9 cellular contexts compared by ENCODE assay signal in the genomic region with DNA sequence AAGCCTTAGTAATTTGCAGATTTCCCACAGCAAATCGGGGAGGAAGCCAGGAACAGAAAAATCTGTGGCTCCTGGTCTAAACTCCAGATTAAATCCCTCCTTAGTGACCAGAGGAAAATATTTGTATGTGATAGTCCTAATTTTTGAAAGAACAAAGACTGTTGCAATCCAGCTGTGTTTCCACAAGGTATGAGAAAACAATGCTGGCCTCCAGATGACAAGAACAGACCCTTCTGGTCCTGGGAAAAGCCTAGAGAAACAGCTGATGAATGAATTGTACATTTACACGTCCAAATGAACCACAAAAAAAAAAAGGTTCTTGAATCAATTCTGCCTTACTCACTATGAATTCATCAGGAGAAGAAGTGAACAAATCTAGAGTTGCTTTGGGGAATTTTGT.
DNase-seq lines count a peak whose midpoint lies in the region; ATAC-seq and TF ChIP-seq lines count a peak whose summit lies in the region.
"Had no signal": no experiment of that assay in that cellular context is flagged by ENCODE, and none has a peak within 500 bp of the region (broad histone marks: within the 10 kb centered on the region; RNA-seq: fewer than 3 reads in every experiment).

No MANE protein-coding gene starts in this region.

- H3K4me3 ChIP-seq in RWPE2 (ENCODE audit: severe bottlenecking) (no peak overlapping the region), esophagus muscularis mucosa (no peak overlapping the region), GM23338 (no peak overlapping the region)

- no peak for ATAC-seq in RWPE2 (ENCODE audit: low read depth)
- ATAC-seq in GM23338 = no peak

- H3K9me3 ChIP-seq in RWPE2 (ENCODE audit: severe bottlenecking) (no peaks in the 10 kb centered on the region), esophagus muscularis mucosa (no peaks in the 10 kb centered on the region)

- no peaks in the 10 kb centered on the region for H3K27me3 ChIP-seq in RWPE2 (ENCODE audit: insufficient read depth, poor library complexity, severe bottlenecking)
- no peaks in the 10 kb centered on the region for H3K27me3 ChIP-seq in esophagus muscularis mucosa
- peaks cover 14% of the 10 kb centered on the region for H3K27me3 ChIP-seq in GM23338 (ENCODE audit: insufficient read depth)

- no peak overlapping the region for H2AFZ ChIP-seq in GM23338

- H3K36me3 ChIP-seq in RWPE2 (ENCODE audit: low read depth) (peaks cover 22% of the 10 kb centered on the region), esophagus muscularis mucosa (no peaks in the 10 kb centered on the region), GM23338 (ENCODE audit: insufficient read depth) (no peaks in the 10 kb centered on the region)

- no peak for TF ChIP-seq POLR2A in esophagus muscularis mucosa (IDR thresholded peaks at IDR 0.05; ENCODE audit: low read depth)

- H3K79me2 ChIP-seq in GM23338 (replicated peaks; ENCODE audit: insufficient read depth) = peaks cover 45% of the 10 kb centered on the region

- H3K9me2 ChIP-seq in GM23338 (ENCODE audit: insufficient read depth) = no peaks in the 10 kb centered on the region

- peak; percentile 81 for DNase-seq in ELR (ENCODE audit: low read depth)
- no peak for DNase-seq in RWPE2 (ENCODE audit: low spot score)
- DNase-seq in esophagus muscularis mucosa (ENCODE audit: extremely low spot score) = peak; percentile 17
- DNase-seq in renal cortical epithelial cell (ENCODE audit: low read depth) = peak; percentile 88
- no peak for DNase-seq in islet precursor cell
- DNase-seq in NCI-H187 (lab: John Stamatoyannopoulos, UW) = no peak
- DNase-seq in medulla oblongata (ENCODE audit: extremely low spot score) = no peak
- no peak for DNase-seq in GM23338 (ENCODE audit: low spot score)
- DNase-seq: cortex of kidney had no signal

- H4K20me1 ChIP-seq in GM23338 (replicated peaks; ENCODE audit: insufficient read depth) = peaks cover 18% of the 10 kb centered on the region

- H3F3A ChIP-seq in GM23338 (replicated peaks; ENCODE audit: low read depth) = no peaks in the 10 kb centered on the region; the same call in 1 of the 2 replicates

- H3K27ac ChIP-seq in RWPE2 (ENCODE audit: poor library complexity, severe bottlenecking) (peak overlapping the region; percentile 98), esophagus muscularis mucosa (replicated peaks in 1 of 4) (peak overlapping the region; percentile 91 to 97 (median 93)), GM23338 (ENCODE audit: low read depth) (no peak overlapping the region)

- H3K36me3 Mint-ChIP-seq in GM23338 (ENCODE audit: low read depth) = no peaks in the 10 kb centered on the region

- H3K27me3 Mint-ChIP-seq in GM23338 (ENCODE audit: insufficient read depth, low read depth, poor library complexity) = peaks cover 22% of the 10 kb centered on the region

- TF ChIP-seq EP300 in esophagus muscularis mucosa (IDR thresholded peaks at IDR 0.05) = no peak

- 37% methylated on average over 2 of the region's 2 CpGs for WGBS in esophagus muscularis mucosa

- H3K4me2 ChIP-seq in GM23338 = no peak overlapping the region

- no peak overlapping the region for H3K4me3 Mint-ChIP-seq in GM23338

- no peaks in the 10 kb centered on the region for H3K9me3 Mint-ChIP-seq in GM23338

- no peak for TF ChIP-seq CTCF in RWPE2 (IDR thresholded peaks at IDR 0.05; ENCODE audit: poor library complexity, severe bottlenecking)
- TF ChIP-seq CTCF in esophagus muscularis mucosa (IDR thresholded peaks at IDR 0.05) = no peak
- TF ChIP-seq CTCF in GM23338 (conservative IDR thresholded peaks at IDR 0.05; ENCODE audit: low read depth in 2 of 2) = no peak

- H3K4me1 ChIP-seq in RWPE2 (ENCODE audit: insufficient read depth, poor library complexity, severe bottlenecking) (peaks cover 44% of the 10 kb centered on the region), esophagus muscularis mucosa (peaks cover 25 to 57% (median 40%) of the 10 kb centered on the region in 4 donors), GM23338 (ENCODE audit: insufficient read depth) (peaks cover 58% of the 10 kb centered on the region)

- H3K27ac Mint-ChIP-seq in GM23338 = no peak overlapping the region

- H3K4me1 Mint-ChIP-seq in GM23338 = peaks cover 55% of the 10 kb centered on the region

- intact Hi-C loops in esophagus muscularis mucosa (cut with DNase I) = loop anchor here (5.0 kb wide), 1 partner anchor 101 kb away; no protein-coding TSS in a partner anchor

TF ChIP-seq in GM23338, 12 proteins besides CTCF, POLR2A, EP300 and RAD21 (continues in another document):
- TF ChIP-seq, protein P1, sequence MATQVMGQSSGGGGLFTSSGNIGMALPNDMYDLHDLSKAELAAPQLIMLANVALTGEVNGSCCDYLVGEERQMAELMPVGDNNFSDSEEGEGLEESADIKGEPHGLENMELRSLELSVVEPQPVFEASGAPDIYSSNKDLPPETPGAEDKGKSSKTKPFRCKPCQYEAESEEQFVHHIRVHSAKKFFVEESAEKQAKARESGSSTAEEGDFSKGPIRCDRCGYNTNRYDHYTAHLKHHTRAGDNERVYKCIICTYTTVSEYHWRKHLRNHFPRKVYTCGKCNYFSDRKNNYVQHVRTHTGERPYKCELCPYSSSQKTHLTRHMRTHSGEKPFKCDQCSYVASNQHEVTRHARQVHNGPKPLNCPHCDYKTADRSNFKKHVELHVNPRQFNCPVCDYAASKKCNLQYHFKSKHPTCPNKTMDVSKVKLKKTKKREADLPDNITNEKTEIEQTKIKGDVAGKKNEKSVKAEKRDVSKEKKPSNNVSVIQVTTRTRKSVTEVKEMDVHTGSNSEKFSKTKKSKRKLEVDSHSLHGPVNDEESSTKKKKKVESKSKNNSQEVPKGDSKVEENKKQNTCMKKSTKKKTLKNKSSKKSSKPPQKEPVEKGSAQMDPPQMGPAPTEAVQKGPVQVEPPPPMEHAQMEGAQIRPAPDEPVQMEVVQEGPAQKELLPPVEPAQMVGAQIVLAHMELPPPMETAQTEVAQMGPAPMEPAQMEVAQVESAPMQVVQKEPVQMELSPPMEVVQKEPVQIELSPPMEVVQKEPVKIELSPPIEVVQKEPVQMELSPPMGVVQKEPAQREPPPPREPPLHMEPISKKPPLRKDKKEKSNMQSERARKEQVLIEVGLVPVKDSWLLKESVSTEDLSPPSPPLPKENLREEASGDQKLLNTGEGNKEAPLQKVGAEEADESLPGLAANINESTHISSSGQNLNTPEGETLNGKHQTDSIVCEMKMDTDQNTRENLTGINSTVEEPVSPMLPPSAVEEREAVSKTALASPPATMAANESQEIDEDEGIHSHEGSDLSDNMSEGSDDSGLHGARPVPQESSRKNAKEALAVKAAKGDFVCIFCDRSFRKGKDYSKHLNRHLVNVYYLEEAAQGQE (IDR thresholded peaks at IDR 0.05; ENCODE audit: unreplicated experiment) = no peak
- TF ChIP-seq, protein P2, sequence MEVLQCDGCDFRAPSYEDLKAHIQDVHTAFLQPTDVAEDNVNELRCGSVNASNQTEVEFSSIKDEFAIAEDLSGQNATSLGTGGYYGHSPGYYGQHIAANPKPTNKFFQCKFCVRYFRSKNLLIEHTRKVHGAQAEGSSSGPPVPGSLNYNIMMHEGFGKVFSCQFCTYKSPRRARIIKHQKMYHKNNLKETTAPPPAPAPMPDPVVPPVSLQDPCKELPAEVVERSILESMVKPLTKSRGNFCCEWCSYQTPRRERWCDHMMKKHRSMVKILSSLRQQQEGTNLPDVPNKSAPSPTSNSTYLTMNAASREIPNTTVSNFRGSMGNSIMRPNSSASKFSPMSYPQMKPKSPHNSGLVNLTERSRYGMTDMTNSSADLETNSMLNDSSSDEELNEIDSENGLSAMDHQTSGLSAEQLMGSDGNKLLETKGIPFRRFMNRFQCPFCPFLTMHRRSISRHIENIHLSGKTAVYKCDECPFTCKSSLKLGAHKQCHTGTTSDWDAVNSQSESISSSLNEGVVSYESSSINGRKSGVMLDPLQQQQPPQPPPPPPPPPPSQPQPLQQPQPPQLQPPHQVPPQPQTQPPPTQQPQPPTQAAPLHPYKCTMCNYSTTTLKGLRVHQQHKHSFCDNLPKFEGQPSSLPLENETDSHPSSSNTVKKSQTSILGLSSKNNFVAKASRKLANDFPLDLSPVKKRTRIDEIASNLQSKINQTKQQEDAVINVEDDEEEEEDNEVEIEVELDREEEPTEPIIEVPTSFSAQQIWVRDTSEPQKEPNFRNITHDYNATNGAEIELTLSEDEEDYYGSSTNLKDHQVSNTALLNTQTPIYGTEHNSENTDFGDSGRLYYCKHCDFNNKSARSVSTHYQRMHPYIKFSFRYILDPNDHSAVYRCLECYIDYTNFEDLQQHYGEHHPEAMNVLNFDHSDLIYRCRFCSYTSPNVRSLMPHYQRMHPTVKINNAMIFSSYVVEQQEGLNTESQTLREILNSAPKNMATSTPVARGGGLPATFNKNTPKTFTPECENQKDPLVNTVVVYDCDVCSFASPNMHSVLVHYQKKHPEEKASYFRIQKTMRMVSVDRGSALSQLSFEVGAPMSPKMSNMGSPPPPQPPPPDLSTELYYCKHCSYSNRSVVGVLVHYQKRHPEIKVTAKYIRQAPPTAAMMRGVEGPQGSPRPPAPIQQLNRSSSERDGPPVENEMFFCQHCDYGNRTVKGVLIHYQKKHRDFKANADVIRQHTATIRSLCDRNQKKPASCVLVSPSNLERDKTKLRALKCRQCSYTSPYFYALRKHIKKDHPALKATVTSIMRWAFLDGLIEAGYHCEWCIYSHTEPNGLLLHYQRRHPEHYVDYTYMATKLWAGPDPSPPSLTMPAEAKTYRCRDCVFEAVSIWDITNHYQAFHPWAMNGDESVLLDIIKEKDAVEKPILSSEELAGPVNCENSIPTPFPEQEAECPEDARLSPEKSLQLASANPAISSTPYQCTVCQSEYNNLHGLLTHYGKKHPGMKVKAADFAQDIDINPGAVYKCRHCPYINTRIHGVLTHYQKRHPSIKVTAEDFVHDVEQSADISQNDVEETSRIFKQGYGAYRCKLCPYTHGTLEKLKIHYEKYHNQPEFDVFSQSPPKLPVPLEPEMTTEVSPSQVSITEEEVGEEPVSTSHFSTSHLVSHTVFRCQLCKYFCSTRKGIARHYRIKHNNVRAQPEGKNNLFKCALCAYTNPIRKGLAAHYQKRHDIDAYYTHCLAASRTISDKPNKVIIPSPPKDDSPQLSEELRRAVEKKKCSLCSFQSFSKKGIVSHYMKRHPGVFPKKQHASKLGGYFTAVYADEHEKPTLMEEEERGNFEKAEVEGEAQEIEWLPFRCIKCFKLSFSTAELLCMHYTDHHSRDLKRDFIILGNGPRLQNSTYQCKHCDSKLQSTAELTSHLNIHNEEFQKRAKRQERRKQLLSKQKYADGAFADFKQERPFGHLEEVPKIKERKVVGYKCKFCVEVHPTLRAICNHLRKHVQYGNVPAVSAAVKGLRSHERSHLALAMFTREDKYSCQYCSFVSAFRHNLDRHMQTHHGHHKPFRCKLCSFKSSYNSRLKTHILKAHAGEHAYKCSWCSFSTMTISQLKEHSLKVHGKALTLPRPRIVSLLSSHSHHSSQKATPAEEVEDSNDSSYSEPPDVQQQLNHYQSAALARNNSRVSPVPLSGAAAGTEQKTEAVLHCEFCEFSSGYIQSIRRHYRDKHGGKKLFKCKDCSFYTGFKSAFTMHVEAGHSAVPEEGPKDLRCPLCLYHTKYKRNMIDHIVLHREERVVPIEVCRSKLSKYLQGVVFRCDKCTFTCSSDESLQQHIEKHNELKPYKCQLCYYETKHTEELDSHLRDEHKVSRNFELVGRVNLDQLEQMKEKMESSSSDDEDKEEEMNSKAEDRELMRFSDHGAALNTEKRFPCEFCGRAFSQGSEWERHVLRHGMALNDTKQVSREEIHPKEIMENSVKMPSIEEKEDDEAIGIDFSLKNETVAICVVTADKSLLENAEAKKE (CRISPR knock-in tag; IDR thresholded peaks at IDR 0.05) = no peak

Comparison
In these comparisons a context has a peak if more than half of its experiments do, and no peak if none do; other contexts are left out.
1. DNase-seq: peak in ELR (single experiment), esophagus muscularis mucosa (single experiment) and renal cortical epithelial cell (single experiment); none in RWPE2 (single experiment), islet precursor cell (single experiment), NCI-H187 (0 of 2), medulla oblongata (single experiment) and GM23338 (single experiment).